ENCODE assay signal across 1 cellular context in the genomic region with DNA sequence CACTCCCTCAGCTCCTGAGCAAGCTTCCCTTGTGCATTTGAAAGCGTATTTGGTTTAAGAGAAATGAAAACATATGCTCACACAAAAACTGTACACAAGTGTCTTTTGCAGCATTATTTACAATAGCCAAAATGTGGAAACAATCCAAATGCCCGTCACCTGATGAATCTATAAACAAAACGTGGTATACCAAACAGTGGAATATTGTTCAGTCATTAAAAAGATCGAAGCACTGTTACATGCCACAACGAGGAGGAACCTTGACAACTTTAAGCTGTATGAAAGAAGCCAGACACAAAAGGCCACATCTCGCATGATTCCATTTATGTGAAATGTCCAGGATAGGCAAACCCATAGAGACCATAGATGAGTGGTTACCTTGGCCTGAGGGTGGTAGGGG.
TF ChIP-seq lines count a peak whose summit lies in the region.

No MANE protein-coding gene starts in this region.

TF ChIP-seq in GM23338, 12 proteins besides CTCF, POLR2A, EP300 and RAD21 (continued from another document):
- TF ChIP-seq, protein P1, sequence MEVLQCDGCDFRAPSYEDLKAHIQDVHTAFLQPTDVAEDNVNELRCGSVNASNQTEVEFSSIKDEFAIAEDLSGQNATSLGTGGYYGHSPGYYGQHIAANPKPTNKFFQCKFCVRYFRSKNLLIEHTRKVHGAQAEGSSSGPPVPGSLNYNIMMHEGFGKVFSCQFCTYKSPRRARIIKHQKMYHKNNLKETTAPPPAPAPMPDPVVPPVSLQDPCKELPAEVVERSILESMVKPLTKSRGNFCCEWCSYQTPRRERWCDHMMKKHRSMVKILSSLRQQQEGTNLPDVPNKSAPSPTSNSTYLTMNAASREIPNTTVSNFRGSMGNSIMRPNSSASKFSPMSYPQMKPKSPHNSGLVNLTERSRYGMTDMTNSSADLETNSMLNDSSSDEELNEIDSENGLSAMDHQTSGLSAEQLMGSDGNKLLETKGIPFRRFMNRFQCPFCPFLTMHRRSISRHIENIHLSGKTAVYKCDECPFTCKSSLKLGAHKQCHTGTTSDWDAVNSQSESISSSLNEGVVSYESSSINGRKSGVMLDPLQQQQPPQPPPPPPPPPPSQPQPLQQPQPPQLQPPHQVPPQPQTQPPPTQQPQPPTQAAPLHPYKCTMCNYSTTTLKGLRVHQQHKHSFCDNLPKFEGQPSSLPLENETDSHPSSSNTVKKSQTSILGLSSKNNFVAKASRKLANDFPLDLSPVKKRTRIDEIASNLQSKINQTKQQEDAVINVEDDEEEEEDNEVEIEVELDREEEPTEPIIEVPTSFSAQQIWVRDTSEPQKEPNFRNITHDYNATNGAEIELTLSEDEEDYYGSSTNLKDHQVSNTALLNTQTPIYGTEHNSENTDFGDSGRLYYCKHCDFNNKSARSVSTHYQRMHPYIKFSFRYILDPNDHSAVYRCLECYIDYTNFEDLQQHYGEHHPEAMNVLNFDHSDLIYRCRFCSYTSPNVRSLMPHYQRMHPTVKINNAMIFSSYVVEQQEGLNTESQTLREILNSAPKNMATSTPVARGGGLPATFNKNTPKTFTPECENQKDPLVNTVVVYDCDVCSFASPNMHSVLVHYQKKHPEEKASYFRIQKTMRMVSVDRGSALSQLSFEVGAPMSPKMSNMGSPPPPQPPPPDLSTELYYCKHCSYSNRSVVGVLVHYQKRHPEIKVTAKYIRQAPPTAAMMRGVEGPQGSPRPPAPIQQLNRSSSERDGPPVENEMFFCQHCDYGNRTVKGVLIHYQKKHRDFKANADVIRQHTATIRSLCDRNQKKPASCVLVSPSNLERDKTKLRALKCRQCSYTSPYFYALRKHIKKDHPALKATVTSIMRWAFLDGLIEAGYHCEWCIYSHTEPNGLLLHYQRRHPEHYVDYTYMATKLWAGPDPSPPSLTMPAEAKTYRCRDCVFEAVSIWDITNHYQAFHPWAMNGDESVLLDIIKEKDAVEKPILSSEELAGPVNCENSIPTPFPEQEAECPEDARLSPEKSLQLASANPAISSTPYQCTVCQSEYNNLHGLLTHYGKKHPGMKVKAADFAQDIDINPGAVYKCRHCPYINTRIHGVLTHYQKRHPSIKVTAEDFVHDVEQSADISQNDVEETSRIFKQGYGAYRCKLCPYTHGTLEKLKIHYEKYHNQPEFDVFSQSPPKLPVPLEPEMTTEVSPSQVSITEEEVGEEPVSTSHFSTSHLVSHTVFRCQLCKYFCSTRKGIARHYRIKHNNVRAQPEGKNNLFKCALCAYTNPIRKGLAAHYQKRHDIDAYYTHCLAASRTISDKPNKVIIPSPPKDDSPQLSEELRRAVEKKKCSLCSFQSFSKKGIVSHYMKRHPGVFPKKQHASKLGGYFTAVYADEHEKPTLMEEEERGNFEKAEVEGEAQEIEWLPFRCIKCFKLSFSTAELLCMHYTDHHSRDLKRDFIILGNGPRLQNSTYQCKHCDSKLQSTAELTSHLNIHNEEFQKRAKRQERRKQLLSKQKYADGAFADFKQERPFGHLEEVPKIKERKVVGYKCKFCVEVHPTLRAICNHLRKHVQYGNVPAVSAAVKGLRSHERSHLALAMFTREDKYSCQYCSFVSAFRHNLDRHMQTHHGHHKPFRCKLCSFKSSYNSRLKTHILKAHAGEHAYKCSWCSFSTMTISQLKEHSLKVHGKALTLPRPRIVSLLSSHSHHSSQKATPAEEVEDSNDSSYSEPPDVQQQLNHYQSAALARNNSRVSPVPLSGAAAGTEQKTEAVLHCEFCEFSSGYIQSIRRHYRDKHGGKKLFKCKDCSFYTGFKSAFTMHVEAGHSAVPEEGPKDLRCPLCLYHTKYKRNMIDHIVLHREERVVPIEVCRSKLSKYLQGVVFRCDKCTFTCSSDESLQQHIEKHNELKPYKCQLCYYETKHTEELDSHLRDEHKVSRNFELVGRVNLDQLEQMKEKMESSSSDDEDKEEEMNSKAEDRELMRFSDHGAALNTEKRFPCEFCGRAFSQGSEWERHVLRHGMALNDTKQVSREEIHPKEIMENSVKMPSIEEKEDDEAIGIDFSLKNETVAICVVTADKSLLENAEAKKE (CRISPR knock-in tag; IDR thresholded peaks at IDR 0.05) = no peak
- no peak for TF ChIP-seq ZNF114 (CRISPR knock-in tag; IDR thresholded peaks at IDR 0.05)
- TF ChIP-seq, protein P2, sequence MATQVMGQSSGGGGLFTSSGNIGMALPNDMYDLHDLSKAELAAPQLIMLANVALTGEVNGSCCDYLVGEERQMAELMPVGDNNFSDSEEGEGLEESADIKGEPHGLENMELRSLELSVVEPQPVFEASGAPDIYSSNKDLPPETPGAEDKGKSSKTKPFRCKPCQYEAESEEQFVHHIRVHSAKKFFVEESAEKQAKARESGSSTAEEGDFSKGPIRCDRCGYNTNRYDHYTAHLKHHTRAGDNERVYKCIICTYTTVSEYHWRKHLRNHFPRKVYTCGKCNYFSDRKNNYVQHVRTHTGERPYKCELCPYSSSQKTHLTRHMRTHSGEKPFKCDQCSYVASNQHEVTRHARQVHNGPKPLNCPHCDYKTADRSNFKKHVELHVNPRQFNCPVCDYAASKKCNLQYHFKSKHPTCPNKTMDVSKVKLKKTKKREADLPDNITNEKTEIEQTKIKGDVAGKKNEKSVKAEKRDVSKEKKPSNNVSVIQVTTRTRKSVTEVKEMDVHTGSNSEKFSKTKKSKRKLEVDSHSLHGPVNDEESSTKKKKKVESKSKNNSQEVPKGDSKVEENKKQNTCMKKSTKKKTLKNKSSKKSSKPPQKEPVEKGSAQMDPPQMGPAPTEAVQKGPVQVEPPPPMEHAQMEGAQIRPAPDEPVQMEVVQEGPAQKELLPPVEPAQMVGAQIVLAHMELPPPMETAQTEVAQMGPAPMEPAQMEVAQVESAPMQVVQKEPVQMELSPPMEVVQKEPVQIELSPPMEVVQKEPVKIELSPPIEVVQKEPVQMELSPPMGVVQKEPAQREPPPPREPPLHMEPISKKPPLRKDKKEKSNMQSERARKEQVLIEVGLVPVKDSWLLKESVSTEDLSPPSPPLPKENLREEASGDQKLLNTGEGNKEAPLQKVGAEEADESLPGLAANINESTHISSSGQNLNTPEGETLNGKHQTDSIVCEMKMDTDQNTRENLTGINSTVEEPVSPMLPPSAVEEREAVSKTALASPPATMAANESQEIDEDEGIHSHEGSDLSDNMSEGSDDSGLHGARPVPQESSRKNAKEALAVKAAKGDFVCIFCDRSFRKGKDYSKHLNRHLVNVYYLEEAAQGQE (IDR thresholded peaks at IDR 0.05; ENCODE audit: unreplicated experiment) = no peak
TF ChIP-seq in GM23338: peak in this region for 0.
